Comparison of ENCODE assay signal across 1 cellular context in the genomic region with DNA sequence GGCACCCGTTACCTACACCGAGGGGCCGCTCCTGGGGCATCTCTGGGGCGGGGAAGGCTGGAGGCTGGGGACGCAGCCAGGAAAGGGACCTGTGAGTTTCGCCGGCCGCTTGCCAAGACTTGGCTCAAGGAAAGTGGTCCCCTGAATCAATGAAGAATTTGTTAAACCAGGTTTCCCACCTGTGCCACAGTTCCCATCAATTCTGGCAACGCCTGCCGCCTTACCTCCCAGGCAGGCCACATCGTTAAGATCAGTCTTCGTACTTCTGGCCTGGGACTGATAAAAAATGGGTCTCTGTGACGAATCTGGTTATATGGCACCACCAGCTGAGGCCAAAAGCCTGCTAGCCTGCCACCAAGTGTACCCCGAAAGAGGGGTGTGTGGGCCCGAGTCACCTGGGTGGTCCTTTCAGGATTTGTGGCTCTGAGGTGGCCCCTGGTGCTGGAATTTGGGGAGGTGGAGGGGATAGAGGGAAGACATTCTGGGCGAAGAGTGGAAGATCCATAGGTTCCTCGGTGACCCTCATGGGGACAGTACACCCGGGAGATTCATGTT.
TF ChIP-seq lines count a peak whose summit lies in the region.

No MANE protein-coding gene starts in this region.

TF ChIP-seq in SK-N-SH, 30 proteins besides CTCF, POLR2A, EP300 and RAD21 (continued from another document):
- TF ChIP-seq USF1 (IDR thresholded peaks at IDR 0.05; ENCODE audit: borderline replicate concordance, low read depth) (no peak), USF2 (IDR thresholded peaks at IDR 0.05; ENCODE audit: borderline replicate concordance, low read depth, low read length) (no peak), TAF1 (IDR thresholded peaks at IDR 0.05; ENCODE audit: borderline replicate concordance, low read depth, low read length) (no peak), JUND (IDR thresholded peaks at IDR 0.05) (no peak), SIN3A (IDR thresholded peaks at IDR 0.05; ENCODE audit: borderline replicate concordance, low read depth, low read length) (no peak), CHD2 (IDR thresholded peaks at IDR 0.05; ENCODE audit: low read length, partially characterized antibody) (no peak), MAX (IDR thresholded peaks at IDR 0.05; ENCODE audit: low read depth) (no peak), RXRA (IDR thresholded peaks at IDR 0.05; ENCODE audit: borderline replicate concordance, low read depth) (no peak)
